2 cellular contexts compared by ENCODE assay signal in genomic region chr1:160629286-160630210, GRCh38.
TF ChIP-seq lines count a peak whose summit lies in the region.

No MANE protein-coding gene starts in this region.

TF ChIP-seq in K562, 482 proteins besides CTCF, POLR2A, EP300 and RAD21 (continues in another document):
- TF ChIP-seq ZC3H8 (IDR thresholded peaks at IDR 0.05) = no peak
- TF ChIP-seq ZNF282 (CRISPR knock-in tag; IDR thresholded peaks at IDR 0.05) = no peak
- no peak for TF ChIP-seq E2F5 (CRISPR knock-in tag; IDR thresholded peaks at IDR 0.05)
- TF ChIP-seq, protein P1, sequence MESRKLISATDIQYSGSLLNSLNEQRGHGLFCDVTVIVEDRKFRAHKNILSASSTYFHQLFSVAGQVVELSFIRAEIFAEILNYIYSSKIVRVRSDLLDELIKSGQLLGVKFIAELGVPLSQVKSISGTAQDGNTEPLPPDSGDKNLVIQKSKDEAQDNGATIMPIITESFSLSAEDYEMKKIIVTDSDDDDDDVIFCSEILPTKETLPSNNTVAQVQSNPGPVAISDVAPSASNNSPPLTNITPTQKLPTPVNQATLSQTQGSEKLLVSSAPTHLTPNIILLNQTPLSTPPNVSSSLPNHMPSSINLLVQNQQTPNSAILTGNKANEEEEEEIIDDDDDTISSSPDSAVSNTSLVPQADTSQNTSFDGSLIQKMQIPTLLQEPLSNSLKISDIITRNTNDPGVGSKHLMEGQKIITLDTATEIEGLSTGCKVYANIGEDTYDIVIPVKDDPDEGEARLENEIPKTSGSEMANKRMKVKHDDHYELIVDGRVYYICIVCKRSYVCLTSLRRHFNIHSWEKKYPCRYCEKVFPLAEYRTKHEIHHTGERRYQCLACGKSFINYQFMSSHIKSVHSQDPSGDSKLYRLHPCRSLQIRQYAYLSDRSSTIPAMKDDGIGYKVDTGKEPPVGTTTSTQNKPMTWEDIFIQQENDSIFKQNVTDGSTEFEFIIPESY (CRISPR knock-in tag; IDR thresholded peaks at IDR 0.05) = peak; percentile 36; the same call in 1 of the 2 replicates
- TF ChIP-seq ATF3 (IDR thresholded peaks at IDR 0.05) = no peak
- no peak for TF ChIP-seq ATF3 (CRISPR knock-in tag; conservative IDR thresholded peaks at IDR 0.05)
- no peak for TF ChIP-seq VEZF1 (CRISPR knock-in tag; IDR thresholded peaks at IDR 0.05)
- TF ChIP-seq RERE (CRISPR knock-in tag; IDR thresholded peaks at IDR 0.05; ENCODE audit: borderline replicate concordance) = no peak
- no peak for TF ChIP-seq TEAD1 (CRISPR knock-in tag; IDR thresholded peaks at IDR 0.05)
- TF ChIP-seq ZNF316 (IDR thresholded peaks at IDR 0.05) = peak; percentile 90
- TF ChIP-seq NFE2L1 (tag; IDR thresholded peaks at IDR 0.05; ENCODE audit: borderline replicate concordance, low read depth) = no peak
- no peak for TF ChIP-seq MED1 (CRISPR knock-in tag; IDR thresholded peaks at IDR 0.05; ENCODE audit: borderline replicate concordance)
- no peak for TF ChIP-seq TEAD2 (tag; IDR thresholded peaks at IDR 0.05)
- TF ChIP-seq ZNF175 (CRISPR knock-in tag; IDR thresholded peaks at IDR 0.05; ENCODE audit: low read depth) = no peak

TF ChIP-seq in WTC11, 78 proteins besides CTCF, POLR2A, EP300 and RAD21:
- TF ChIP-seq, protein P2, sequence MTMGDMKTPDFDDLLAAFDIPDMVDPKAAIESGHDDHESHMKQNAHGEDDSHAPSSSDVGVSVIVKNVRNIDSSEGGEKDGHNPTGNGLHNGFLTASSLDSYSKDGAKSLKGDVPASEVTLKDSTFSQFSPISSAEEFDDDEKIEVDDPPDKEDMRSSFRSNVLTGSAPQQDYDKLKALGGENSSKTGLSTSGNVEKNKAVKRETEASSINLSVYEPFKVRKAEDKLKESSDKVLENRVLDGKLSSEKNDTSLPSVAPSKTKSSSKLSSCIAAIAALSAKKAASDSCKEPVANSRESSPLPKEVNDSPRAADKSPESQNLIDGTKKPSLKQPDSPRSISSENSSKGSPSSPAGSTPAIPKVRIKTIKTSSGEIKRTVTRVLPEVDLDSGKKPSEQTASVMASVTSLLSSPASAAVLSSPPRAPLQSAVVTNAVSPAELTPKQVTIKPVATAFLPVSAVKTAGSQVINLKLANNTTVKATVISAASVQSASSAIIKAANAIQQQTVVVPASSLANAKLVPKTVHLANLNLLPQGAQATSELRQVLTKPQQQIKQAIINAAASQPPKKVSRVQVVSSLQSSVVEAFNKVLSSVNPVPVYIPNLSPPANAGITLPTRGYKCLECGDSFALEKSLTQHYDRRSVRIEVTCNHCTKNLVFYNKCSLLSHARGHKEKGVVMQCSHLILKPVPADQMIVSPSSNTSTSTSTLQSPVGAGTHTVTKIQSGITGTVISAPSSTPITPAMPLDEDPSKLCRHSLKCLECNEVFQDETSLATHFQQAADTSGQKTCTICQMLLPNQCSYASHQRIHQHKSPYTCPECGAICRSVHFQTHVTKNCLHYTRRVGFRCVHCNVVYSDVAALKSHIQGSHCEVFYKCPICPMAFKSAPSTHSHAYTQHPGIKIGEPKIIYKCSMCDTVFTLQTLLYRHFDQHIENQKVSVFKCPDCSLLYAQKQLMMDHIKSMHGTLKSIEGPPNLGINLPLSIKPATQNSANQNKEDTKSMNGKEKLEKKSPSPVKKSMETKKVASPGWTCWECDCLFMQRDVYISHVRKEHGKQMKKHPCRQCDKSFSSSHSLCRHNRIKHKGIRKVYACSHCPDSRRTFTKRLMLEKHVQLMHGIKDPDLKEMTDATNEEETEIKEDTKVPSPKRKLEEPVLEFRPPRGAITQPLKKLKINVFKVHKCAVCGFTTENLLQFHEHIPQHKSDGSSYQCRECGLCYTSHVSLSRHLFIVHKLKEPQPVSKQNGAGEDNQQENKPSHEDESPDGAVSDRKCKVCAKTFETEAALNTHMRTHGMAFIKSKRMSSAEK (CRISPR knock-in tag; IDR thresholded peaks at IDR 0.05; ENCODE audit: borderline replicate concordance) = no peak
- TF ChIP-seq, protein P3, sequence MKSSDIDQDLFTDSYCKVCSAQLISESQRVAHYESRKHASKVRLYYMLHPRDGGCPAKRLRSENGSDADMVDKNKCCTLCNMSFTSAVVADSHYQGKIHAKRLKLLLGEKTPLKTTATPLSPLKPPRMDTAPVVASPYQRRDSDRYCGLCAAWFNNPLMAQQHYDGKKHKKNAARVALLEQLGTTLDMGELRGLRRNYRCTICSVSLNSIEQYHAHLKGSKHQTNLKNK (CRISPR knock-in tag; IDR thresholded peaks at IDR 0.05) = no peak
- TF ChIP-seq, protein P4, sequence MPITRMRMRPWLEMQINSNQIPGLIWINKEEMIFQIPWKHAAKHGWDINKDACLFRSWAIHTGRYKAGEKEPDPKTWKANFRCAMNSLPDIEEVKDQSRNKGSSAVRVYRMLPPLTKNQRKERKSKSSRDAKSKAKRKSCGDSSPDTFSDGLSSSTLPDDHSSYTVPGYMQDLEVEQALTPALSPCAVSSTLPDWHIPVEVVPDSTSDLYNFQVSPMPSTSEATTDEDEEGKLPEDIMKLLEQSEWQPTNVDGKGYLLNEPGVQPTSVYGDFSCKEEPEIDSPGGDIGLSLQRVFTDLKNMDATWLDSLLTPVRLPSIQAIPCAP (CRISPR knock-in tag; IDR thresholded peaks at IDR 0.05) = no peak
- TF ChIP-seq ZNF263 (CRISPR knock-in tag; IDR thresholded peaks at IDR 0.05; ENCODE audit: low read depth) (no peak), JUN (CRISPR knock-in tag; IDR thresholded peaks at IDR 0.05) (no peak), ZSCAN18 (CRISPR knock-in tag; IDR thresholded peaks at IDR 0.05) (no peak), ELF4 (CRISPR knock-in tag; IDR thresholded peaks at IDR 0.05; ENCODE audit: low read depth) (no peak), PREB (CRISPR knock-in tag; IDR thresholded peaks at IDR 0.05; ENCODE audit: borderline replicate concordance) (no peak), ZNF396 (CRISPR knock-in tag; IDR thresholded peaks at IDR 0.05; ENCODE audit: borderline replicate concordance) (no peak), TEAD4 (CRISPR knock-in tag; IDR thresholded peaks at IDR 0.05) (no peak), IRF2 (CRISPR knock-in tag; IDR thresholded peaks at IDR 0.05; ENCODE audit: borderline replicate concordance, low read depth) (no peak), NFE2L1 (CRISPR knock-in tag; IDR thresholded peaks at IDR 0.05) (no peak), CBFB (CRISPR knock-in tag; IDR thresholded peaks at IDR 0.05; ENCODE audit: low read depth) (no peak), CREM (CRISPR knock-in tag; IDR thresholded peaks at IDR 0.05) (no peak)
